ENCODE assay signal across 8 cellular contexts in genomic region chr7:2719007-2719406, GRCh38. TPM values are rescaled to one million over a fixed set of nuclear protein-coding genes. Genes with fewer than 3 reads are reported as not detected.
A peak's percentile ranks its signal among the peaks of the same experiment; 100 is the strongest.
DNase-seq lines count a peak whose midpoint lies in the region; ATAC-seq and TF ChIP-seq lines count a peak whose summit lies in the region.

No MANE protein-coding gene starts in this region.

- no peak overlapping the region for H3K27ac ChIP-seq in adrenal gland

- H3K27me3 Mint-ChIP-seq in T-cell (no peaks in the 10 kb centered on the region), memory B cell (no peaks in the 10 kb centered on the region)

- no peaks in the 10 kb centered on the region for H3K9me3 ChIP-seq in adrenal gland (replicated peaks in 1 of 3)

- DNase-seq in A172 (ENCODE audit: low spot score) (peak; percentile 26), GM19238 (ENCODE audit: insufficient read length, low spot score) (peak; percentile 66), T-cell (peak; percentile 19 to 74 (median 60)), adrenal gland (no peak), memory B cell (ENCODE audit: low spot score in 2 of 2) (peak; percentile 59 to 71), epidermal melanocyte (ENCODE audit: insufficient read length, low spot score) (no peak), sciatic nerve (ENCODE audit: low spot score) (no peak), mesenteric fat pad (ENCODE audit: low spot score) (no peak)

- ATAC-seq in T-cell (replicated peaks in 1 of 4) (peak; percentile 45 to 60 (median 52)), memory B cell (ENCODE audit: low read depth) (peak; percentile 51), sciatic nerve (no peak)

- CTCF ChIA-PET in T-cell (lab: Charles Lee), result interaction anchor here (0.7 to 2.7 kb wide), 6 partner anchors 9 to 268 kb away, joined by 3 to 10 read pairs (median 5); no protein-coding TSS in a partner anchor

- H3K4me3 Mint-ChIP-seq in T-cell (peak overlapping the region in 1 of 3 donors; percentile 61), memory B cell (no peak overlapping the region)

- H3K9me3 Mint-ChIP-seq in T-cell (no peaks in the 10 kb centered on the region), memory B cell (no peaks in the 10 kb centered on the region)

- WGBS in adrenal gland, 4 donors, result 73 to 88% (median 80%) methylated on average over 4 to 16 of the region's 16 CpGs

- no peaks in the 10 kb centered on the region for H3K27me3 ChIP-seq in adrenal gland

- TF ChIP-seq CTCF in adrenal gland (IDR thresholded peaks at IDR 0.05), result peak in 4 of 6 experiments; percentile 11 to 36 (median 26)

- H3K27ac Mint-ChIP-seq in T-cell (peak overlapping the region in 1 of 2 donors; percentile 27), memory B cell (no peak overlapping the region)

- H3K36me3 ChIP-seq in adrenal gland (replicated peaks in 1 of 2), result peaks cover 0 to 26% of the 10 kb centered on the region in 2 donors

- H3K4me1 Mint-ChIP-seq in T-cell (peaks cover 62 to 66% (median 65%) of the 10 kb centered on the region in 3 donors), memory B cell (peaks cover 33% of the 10 kb centered on the region)

- POLR2A ChIA-PET in T-cell (lab: Charles Lee), result no interaction called here

- TF ChIP-seq POLR2A in adrenal gland (IDR thresholded peaks at IDR 0.05), result no peak

- intact Hi-C loops in adrenal gland (cut with DNase I), result loop anchor here in 1 of 2 donors (10.0 kb wide), 1 partner anchor 126 kb away; the partner anchor contains the start of gene GNA12
- intact Hi-C loops in sciatic nerve (cut with DNase I), result loop anchor here (10.0 kb wide), 1 partner anchor 106 kb away; no protein-coding TSS in a partner anchor

- H3K36me3 Mint-ChIP-seq in T-cell (peaks cover 6% of the 10 kb centered on the region), memory B cell (peaks cover 9% of the 10 kb centered on the region)

- H3K4me3 ChIP-seq in adrenal gland, result no peak overlapping the region

- peaks cover 0 to 5% of the 10 kb centered on the region in 2 donors for H3K4me1 ChIP-seq in adrenal gland (replicated peaks in 1 of 2)

RNA-seq across cellular contexts. Expression of gene AMZ1, which starts 31.0 kb away (rescaled TPM):
- 0.07 and 0.28 TPM in 2 replicates for total RNA-seq in A172 (2014; rRNA removed; shearing (Covaris generic))
- total RNA-seq in T-cell (under 1 TPM; 0.09 to 0.79 (median 0.30) TPM), adrenal gland (under 1 TPM in 2 of 8 donors, not detected in 6; 0.14 to 0.36 TPM), sciatic nerve (0.31 TPM), mesenteric fat pad (0.16 TPM)
- polyA plus RNA-seq in adrenal gland, result under 1 TPM; 0.07 to 0.32 (median 0.07) TPM

Comparison
In these comparisons a context has a peak if more than half of its experiments do, and no peak if none do; other contexts are left out.
1. DNase-seq: peak in A172 (single experiment), GM19238 (single experiment), T-cell (34 of 34) and memory B cell (2 of 2); none in adrenal gland (0 of 7), epidermal melanocyte (single experiment), sciatic nerve (single experiment) and mesenteric fat pad (single experiment).